8 cellular contexts compared by ENCODE assay signal in the genomic region with DNA sequence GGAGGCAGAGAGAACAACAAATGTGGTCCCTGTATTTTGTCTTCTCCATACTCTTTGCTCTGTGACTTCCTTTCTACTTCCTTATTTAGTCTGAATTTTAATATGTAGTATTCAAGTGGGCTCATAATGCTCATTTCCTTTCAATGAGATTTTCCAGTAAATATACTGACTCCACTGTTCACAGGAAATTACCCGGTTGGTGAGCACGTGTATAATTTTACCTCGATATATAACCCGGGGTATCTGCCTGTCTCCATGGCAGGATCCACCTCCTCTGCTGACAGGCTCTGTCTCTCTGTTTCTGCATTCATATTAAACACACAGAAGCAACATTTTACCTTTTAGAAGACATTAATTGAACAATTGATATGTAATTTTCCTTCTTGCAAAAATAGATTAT.
DNase-seq lines count a peak whose midpoint lies in the region; ATAC-seq and TF ChIP-seq lines count a peak whose summit lies in the region.

No MANE protein-coding gene starts in this region.

- no peaks in the 10 kb centered on the region for H3K9me3 Mint-ChIP-seq in dendritic cell treated with granulocyte-macrophage colony-stimulating factor and Interleukin-4, amounts not matched to agents 40 ng/mL and 50 ng/mL, for 4 days

- peak overlapping the region; percentile 21 for H3K27ac Mint-ChIP-seq in dendritic cell treated with granulocyte-macrophage colony-stimulating factor and Interleukin-4, amounts not matched to agents 40 ng/mL and 50 ng/mL, for 4 days

- DNase-seq in Kasumi-1 (lab: John Stamatoyannopoulos, UW) (peak; percentile 29 to 55), EL (no peak), HPDE6-E6E7 (ENCODE audit: extremely low spot score) (no peak)

- H3K4me3 Mint-ChIP-seq in dendritic cell treated with granulocyte-macrophage colony-stimulating factor and Interleukin-4, amounts not matched to agents 40 ng/mL and 50 ng/mL, for 4 days, result no peak overlapping the region

- H2AFZ ChIP-seq in ACC112 (ENCODE audit: low read length, unreplicated experiment) (peak overlapping the region; percentile 85), parathyroid adenoma (peak overlapping the region; percentile 22)

- no peak overlapping the region for H3K4me2 ChIP-seq in parathyroid adenoma (ENCODE audit: low read length)

- H3K9me3 ChIP-seq in parathyroid adenoma (ENCODE audit: control insufficient read depth, low read length), result no peaks in the 10 kb centered on the region

- H3K4me1 ChIP-seq in ACC112 (ENCODE audit: control insufficient read depth, insufficient read depth, low read length, unreplicated experiment) (peaks cover 76% of the 10 kb centered on the region), parathyroid adenoma (peaks cover 37% of the 10 kb centered on the region)

- H3K4me1 Mint-ChIP-seq in dendritic cell treated with granulocyte-macrophage colony-stimulating factor and Interleukin-4, amounts not matched to agents 40 ng/mL and 50 ng/mL, for 4 days (ENCODE audit: low read depth), result peaks cover 30% of the 10 kb centered on the region

- no peaks in the 10 kb centered on the region for H3K36me3 Mint-ChIP-seq in dendritic cell treated with granulocyte-macrophage colony-stimulating factor and Interleukin-4, amounts not matched to agents 40 ng/mL and 50 ng/mL, for 4 days (ENCODE audit: low read depth)

- H3K36me3 ChIP-seq in ACC112 (ENCODE audit: insufficient read depth, low read length), result no peaks in the 10 kb centered on the region
- no peaks in the 10 kb centered on the region for H3K36me3 ChIP-seq in parathyroid adenoma (ENCODE audit: control insufficient read depth, insufficient read depth, low read length)

- TF ChIP-seq CTCF in parathyroid adenoma (IDR thresholded peaks at IDR 0.05), result no peak

- no peak overlapping the region for H3K9ac ChIP-seq in parathyroid adenoma

- H3K4me3 ChIP-seq in ACC112 (ENCODE audit: low read depth, low read length), result peak overlapping the region; percentile 49
- no peak overlapping the region for H3K4me3 ChIP-seq in parathyroid adenoma (ENCODE audit: low read depth, low read length)

- H3K79me2 ChIP-seq in ACC112 (ENCODE audit: control insufficient read depth, insufficient read depth, low read length, unreplicated experiment), result no peaks in the 10 kb centered on the region
- no peaks in the 10 kb centered on the region for H3K79me2 ChIP-seq in parathyroid adenoma

- ATAC-seq in HG03469 (IDR thresholded peaks at IDR 0.05; ENCODE audit: unreplicated experiment), result no peak
- ATAC-seq in GM21723 (IDR thresholded peaks at IDR 0.05; ENCODE audit: unreplicated experiment), result no peak

- no peaks in the 10 kb centered on the region for H3K27me3 Mint-ChIP-seq in dendritic cell treated with granulocyte-macrophage colony-stimulating factor and Interleukin-4, amounts not matched to agents 40 ng/mL and 50 ng/mL, for 4 days

- intact Hi-C loops in dendritic cell treated with granulocyte-macrophage colony-stimulating factor and Interleukin-4, amounts not matched to agents 40 ng/mL and 50 ng/mL, for 4 days (cut with micrococcal nuclease), result loop anchor here (5.0 to 10.0 kb wide), 3 partner anchors 293 to 665 kb away; partner anchors contain the start of gene SCAF11

- H3K27ac ChIP-seq in ACC112 (ENCODE audit: low read depth, low read length) (peak overlapping the region; percentile 94), parathyroid adenoma (no peak overlapping the region)

- no peaks in the 10 kb centered on the region for H3K27me3 ChIP-seq in ACC112 (ENCODE audit: insufficient read depth, low read length)
- H3K27me3 ChIP-seq in parathyroid adenoma (ENCODE audit: control insufficient read depth, insufficient read depth, low read length), result no peaks in the 10 kb centered on the region

Comparison
In these comparisons a context has a peak if more than half of its experiments do, and no peak if none do; other contexts are left out.
1. DNase-seq: peak in Kasumi-1 (2 of 2); none in EL (single experiment) and HPDE6-E6E7 (single experiment).